Comparison of ENCODE assay signal across 27 cellular contexts in the genomic region with DNA sequence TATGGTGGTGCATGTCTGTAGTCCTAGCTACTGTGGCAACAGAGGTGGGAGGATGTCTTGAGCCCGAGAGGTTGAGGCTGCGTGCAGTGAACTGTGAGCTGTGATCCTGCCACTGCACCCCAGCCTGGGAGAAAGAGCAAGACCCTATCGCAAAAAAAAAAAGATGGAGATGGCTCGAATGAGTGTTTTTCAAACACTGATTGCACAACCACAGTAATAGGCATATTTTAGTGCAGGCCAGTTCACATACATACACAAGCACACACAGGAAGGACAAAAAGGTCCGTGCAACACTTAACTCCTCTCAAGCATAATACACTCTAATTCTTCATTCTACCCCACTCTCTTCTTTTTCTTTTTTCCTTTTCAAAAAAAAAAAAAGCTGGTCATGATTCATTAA. TPM values are rescaled to one million over a fixed set of nuclear protein-coding genes. Genes with fewer than 3 reads are reported as not detected.
"Had no signal": no experiment of that assay in that cellular context is flagged by ENCODE, and none has a peak within 500 bp of the region (broad histone marks: within the 10 kb centered on the region; RNA-seq: fewer than 3 reads in every experiment).

No MANE protein-coding gene starts in this region.

- H3K9me3 ChIP-seq: left lung, lower lobe of right lung, spleen, tibial nerve, uterus had no signal

- H3K27ac ChIP-seq: left lung, lower lobe of right lung, parathyroid adenoma, spleen, tibial nerve, uterus had no signal

- H3K36me3 Mint-ChIP-seq: naive B cell; stimulated activated effector memory CD8-positive, alpha-beta T cell treated with anti-CD3 and anti-CD28 coated beads, Interleukin-12 subunit alpha, Interleukin-12 subunit beta, amount 100 ng/mL, for 72 hours; type B pancreatic cell had no signal

- ATAC-seq: left colon; left lung; lower lobe of right lung; right cardiac atrium; sciatic nerve; stimulated activated effector memory CD8-positive, alpha-beta T cell treated with anti-CD3 and anti-CD28 coated beads, Interleukin-12 subunit alpha, Interleukin-12 subunit beta, amount 100 ng/mL, for 72 hours had no signal

- H3K4me1 Mint-ChIP-seq: mesothelial cell of epicardium, nephron, neural crest cell had no signal

- H3K36me3 ChIP-seq: left lung, lower lobe of right lung, spleen, tibial nerve, uterus had no signal

- H2AFZ ChIP-seq: parathyroid adenoma had no signal

- DNase-seq: hippocampal formation; kidney; left colon; left lung; lower lobe of right lung; mesendoderm; naive B cell; occipital lobe; retina; right cardiac atrium; small intestine; spleen; stimulated activated CD4-positive, alpha-beta T cell treated with anti-CD3 and anti-CD28 coated beads, Interleukin-4, amount 100 ng/mL, for 24 hours; stimulated activated naive CD4-positive, alpha-beta T cell; uterus had no signal

- H3K27me3 ChIP-seq: uterus had no signal

- H3K27ac Mint-ChIP-seq: mesothelial cell of epicardium; naive B cell; progenitor cell of endocrine pancreas; stimulated activated effector memory CD8-positive, alpha-beta T cell treated with anti-CD3 and anti-CD28 coated beads, Interleukin-12 subunit alpha, Interleukin-12 subunit beta, amount 100 ng/mL, for 72 hours; stimulated activated naive CD8-positive, alpha-beta T cell treated with anti-CD3 and anti-CD28 coated beads, Interleukin-15, Interleukin-2, amounts not matched to agents 100 ng/mL and 50 ng/mL, for 24 hours; type B pancreatic cell had no signal

- H3K4me3 Mint-ChIP-seq: mesothelial cell of epicardium; naive B cell; nephron; neural crest cell; stimulated activated effector memory CD8-positive, alpha-beta T cell treated with anti-CD3 and anti-CD28 coated beads, Interleukin-12 subunit alpha, Interleukin-12 subunit beta, amount 100 ng/mL, for 72 hours; stimulated activated naive CD8-positive, alpha-beta T cell treated with anti-CD3 and anti-CD28 coated beads, Interleukin-15, Interleukin-2, amounts not matched to agents 100 ng/mL and 50 ng/mL, for 24 hours; type B pancreatic cell had no signal

- H3K9me3 Mint-ChIP-seq: naive B cell; nephron; neural crest cell; stimulated activated effector memory CD8-positive, alpha-beta T cell treated with anti-CD3 and anti-CD28 coated beads, Interleukin-12 subunit alpha, Interleukin-12 subunit beta, amount 100 ng/mL, for 72 hours; stimulated activated naive CD8-positive, alpha-beta T cell treated with anti-CD3 and anti-CD28 coated beads, Interleukin-15, Interleukin-2, amounts not matched to agents 100 ng/mL and 50 ng/mL, for 24 hours; type B pancreatic cell had no signal

- H3K9ac ChIP-seq: parathyroid adenoma had no signal

- H3K27me3 Mint-ChIP-seq: progenitor cell of endocrine pancreas; stimulated activated naive CD8-positive, alpha-beta T cell treated with anti-CD3 and anti-CD28 coated beads, Interleukin-15, Interleukin-2, amounts not matched to agents 100 ng/mL and 50 ng/mL, for 24 hours; type B pancreatic cell had no signal

- H3K4me1 ChIP-seq: left lung, lower lobe of right lung, parathyroid adenoma, uterus had no signal

- H3K4me3 ChIP-seq: left lung, lower lobe of right lung, spleen, tibial nerve, uterus had no signal

RNA-seq across cellular contexts. Expression of gene EFHC2, which starts 5.1 kb away (rescaled TPM):
- total RNA-seq: osteocyte had no signal
- polyA plus RNA-seq: liver had no signal
